ENCODE assay signal across 23 cellular contexts in genomic region chr20:36624925-36625324, GRCh38. TPM values are rescaled to one million over a fixed set of nuclear protein-coding genes. Genes with fewer than 3 reads are reported as not detected.
A peak's percentile ranks its signal among the peaks of the same experiment; 100 is the strongest.
DNase-seq lines count a peak whose midpoint lies in the region; ATAC-seq and TF ChIP-seq lines count a peak whose summit lies in the region.
"Had no signal": no experiment of that assay in that cellular context is flagged by ENCODE, and none has a peak within 500 bp of the region (broad histone marks: within the 10 kb centered on the region; RNA-seq: fewer than 3 reads in every experiment).

No MANE protein-coding gene starts in this region.

- no peak for TF ChIP-seq CTCF in dorsolateral prefrontal cortex (IDR thresholded peaks at IDR 0.05 in 54 of 56, conservative IDR thresholded peaks at IDR 0.05 in 2 of 56; ENCODE audit: low read depth in 1 of 56, partially characterized antibody in 56 of 56)

- H3K27ac ChIP-seq in dorsolateral prefrontal cortex = peak overlapping the region in 43 of 59 donors; percentile 5 to 79 (median 52)
- H3K27ac ChIP-seq: SK-N-MC had no signal

- H3K9me3 Mint-ChIP-seq in activated naive CD4-positive, alpha-beta T cell treated with anti-CD3 and anti-CD28 coated beads, Interleukin-2, amount 50 U/mL, for 72 hours = no peaks in the 10 kb centered on the region
- H3K9me3 Mint-ChIP-seq in stimulated activated naive B cell treated with anti-CD40 and anti-IgM and Interleukin-4, amounts not matched to agents 10 μg/mL and 1 μg/mL and 100 μg/mL, for 72 hours = no peaks in the 10 kb centered on the region
- H3K9me3 Mint-ChIP-seq: naive B cell had no signal

- ATAC-seq in activated naive CD4-positive, alpha-beta T cell treated with anti-CD3 and anti-CD28 coated beads, Interleukin-2, amount 50 U/mL, for 72 hours = no peak
- ATAC-seq in stimulated activated naive B cell treated with anti-CD40 and anti-IgM and Interleukin-4, amounts not matched to agents 10 μg/mL and 1 μg/mL and 100 μg/mL, for 72 hours (replicated peaks) = no peak
- ATAC-seq in GM18858 (IDR thresholded peaks at IDR 0.05; ENCODE audit: unreplicated experiment) = no peak
- ATAC-seq in HG03460 (IDR thresholded peaks at IDR 0.05; ENCODE audit: unreplicated experiment) = no peak

- peak overlapping the region; percentile 41 to 67 for H3K27ac Mint-ChIP-seq in activated naive CD4-positive, alpha-beta T cell treated with anti-CD3 and anti-CD28 coated beads, Interleukin-2, amount 50 U/mL, for 72 hours
- H3K27ac Mint-ChIP-seq in stimulated activated naive B cell treated with anti-CD40 and anti-IgM and Interleukin-4, amounts not matched to agents 10 μg/mL and 1 μg/mL and 100 μg/mL, for 72 hours = peak overlapping the region; percentile 75

- no peak for DNase-seq in activated naive CD4-positive, alpha-beta T cell treated with anti-CD3 and anti-CD28 coated beads, Interleukin-2, amount 50 U/mL, for 72 hours (ENCODE audit: low spot score in 2 of 2)
- no peak for DNase-seq in activated naive CD4-positive, alpha-beta T cell treated with Interleukin-2 at 50 U/mL for 16 hours
- peak; percentile 76 for DNase-seq in DMS53 treated with DMSO at 0.1 percent for 48 hours (lab: John Stamatoyannopoulos, UW; ENCODE audit: unreplicated experiment)
- DNase-seq in dorsolateral prefrontal cortex = no peak
- DNase-seq in stimulated activated naive B cell treated with anti-CD40 and anti-IgM and Interleukin-4, amounts not matched to agents 10 μg/mL and 1 μg/mL and 100 μg/mL, for 72 hours = no peak
- DNase-seq in inferior parietal cortex (ENCODE audit: extremely low spot score) = no peak
- DNase-seq: activated CD4-positive, CD25-positive, alpha-beta regulatory T cell; amniotic stem cell; DND-41; glutamatergic neuron; KG1; naive B cell; NCI-H1436; NCI-H2171; NCI-H526; pancreas; T1000 had no signal

- peaks cover 3 to 5% of the 10 kb centered on the region in 2 donors for H3K4me1 Mint-ChIP-seq in stimulated activated naive B cell treated with anti-CD40 and anti-IgM and Interleukin-4, amounts not matched to agents 10 μg/mL and 1 μg/mL and 100 μg/mL, for 72 hours

- H3K27me3 ChIP-seq in dorsolateral prefrontal cortex = no peaks in the 10 kb centered on the region
- H3K27me3 ChIP-seq: pancreas had no signal

- peaks cover 2 to 39% of the 10 kb centered on the region in 2 donors for H3K36me3 Mint-ChIP-seq in activated naive CD4-positive, alpha-beta T cell treated with anti-CD3 and anti-CD28 coated beads, Interleukin-2, amount 50 U/mL, for 72 hours
- H3K36me3 Mint-ChIP-seq in stimulated activated naive B cell treated with anti-CD40 and anti-IgM and Interleukin-4, amounts not matched to agents 10 μg/mL and 1 μg/mL and 100 μg/mL, for 72 hours = peaks cover 3 to 16% of the 10 kb centered on the region in 2 donors
- H3K36me3 Mint-ChIP-seq: naive B cell had no signal

- no peak overlapping the region for H3K4me3 Mint-ChIP-seq in stimulated activated naive B cell treated with anti-CD40 and anti-IgM and Interleukin-4, amounts not matched to agents 10 μg/mL and 1 μg/mL and 100 μg/mL, for 72 hours
- H3K4me3 Mint-ChIP-seq: naive B cell had no signal

- no peak overlapping the region for H3K4me3 ChIP-seq in dorsolateral prefrontal cortex
- H3K4me3 ChIP-seq: pancreas, SK-N-MC had no signal

- H3K27me3 Mint-ChIP-seq in stimulated activated naive B cell treated with anti-CD40 and anti-IgM and Interleukin-4, amounts not matched to agents 10 μg/mL and 1 μg/mL and 100 μg/mL, for 72 hours = no peaks in the 10 kb centered on the region
- H3K27me3 Mint-ChIP-seq: naive B cell had no signal

- intact Hi-C loops in dorsolateral prefrontal cortex (cut with DNase I) = no loop called here

RNA-seq across cellular contexts. Expression of gene RAB5IF, which starts 19.3 kb away (rescaled TPM):
- 100 to 1,000 TPM in 1 of 2 donors, 10 to 100 TPM in 1; 75.5 to 107 TPM for total RNA-seq in activated naive CD4-positive, alpha-beta T cell treated with anti-CD3 and anti-CD28 coated beads, Interleukin-2, amount 50 U/mL, for 72 hours
- total RNA-seq in dorsolateral prefrontal cortex = 10 to 100 TPM; 26.9 to 62.3 (median 46.7) TPM

RNA-seq across cellular contexts. Expression of gene SLA2, which starts 21.1 kb away (rescaled TPM):
- 10 to 100 TPM; 33.7 to 66.8 TPM for total RNA-seq in activated naive CD4-positive, alpha-beta T cell treated with anti-CD3 and anti-CD28 coated beads, Interleukin-2, amount 50 U/mL, for 72 hours
- 1 to 10 TPM in 10 of 120 experiments, under 1 TPM in 100, not detected in 10; 0.12 to 2.4 (median 0.45) TPM for total RNA-seq in dorsolateral prefrontal cortex
- total RNA-seq: bronchial epithelial cell, HT-29, RPMI7951 had no signal

RNA-seq across cellular contexts. Expression of gene TGIF2, which starts 51.5 kb away (rescaled TPM):
- total RNA-seq in activated naive CD4-positive, alpha-beta T cell treated with anti-CD3 and anti-CD28 coated beads, Interleukin-2, amount 50 U/mL, for 72 hours = 10 to 100 TPM; 33.7 to 52.6 TPM
- total RNA-seq in dorsolateral prefrontal cortex = 1 to 10 TPM in 119 of 120 experiments, under 1 TPM in 1; 0.83 to 9.9 (median 3.3) TPM

Comparison
In these comparisons a context has a peak if more than half of its experiments do, and no peak if none do; other contexts are left out.
1. RNA of gene SLA2, which starts 21.1 kb away (total RNA-seq): 33.7 to 66.8 TPM in activated naive CD4-positive, alpha-beta T cell treated with anti-CD3 and anti-CD28 coated beads, Interleukin-2, amount 50 U/mL, for 72 hours; 0.12 to 2.4 TPM in dorsolateral prefrontal cortex; every median in the first group is over 10 times any median in the second.